Comparison of ENCODE assay signal across 8 cellular contexts in the genomic region with DNA sequence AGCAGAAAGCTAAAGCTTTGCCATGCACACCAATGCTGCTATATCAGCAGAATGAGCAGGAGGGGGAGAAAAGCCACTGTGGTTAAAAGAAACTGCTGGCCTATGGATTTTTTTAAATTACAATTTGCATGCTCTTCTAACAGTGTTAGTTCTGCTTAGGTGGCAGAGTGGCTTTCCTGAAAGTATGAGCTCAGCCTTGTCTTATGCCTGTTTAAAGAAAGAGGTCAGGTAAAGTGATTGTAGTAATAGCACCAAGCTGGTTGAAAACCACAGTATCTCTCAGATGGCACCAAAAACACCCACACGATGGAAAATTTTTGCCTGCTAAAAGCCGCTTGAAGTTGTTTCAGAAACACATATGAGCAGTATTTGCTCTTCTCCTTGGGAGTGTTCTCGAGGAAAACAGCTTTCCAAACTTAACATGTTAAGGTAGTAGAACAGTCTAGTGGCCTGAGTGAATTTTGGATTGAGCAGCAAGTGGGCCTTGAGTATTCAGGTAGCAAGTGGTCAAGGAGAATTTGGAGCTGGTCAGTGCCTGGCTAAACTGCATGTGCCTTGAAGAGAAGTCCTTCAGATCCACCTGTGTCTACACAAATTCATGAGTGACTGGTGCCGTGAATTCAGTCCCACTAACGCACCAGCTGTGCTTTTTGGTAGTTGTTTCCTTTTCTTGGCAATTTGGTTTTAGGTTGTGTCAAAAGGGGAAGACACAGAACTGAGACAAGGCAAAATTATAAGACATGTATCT. TPM values are rescaled to one million over a fixed set of nuclear protein-coding genes. Genes with fewer than 3 reads are reported as not detected.
DNase-seq lines count a peak whose midpoint lies in the region; ATAC-seq, FAIRE-seq and TF ChIP-seq lines count a peak whose summit lies in the region.

No MANE protein-coding gene starts in this region.

- CTCF ChIA-PET in H1 (lab: Charles Lee; ENCODE audit: partially characterized antibody), result interaction anchor here (0.7 to 1.6 kb wide), 2 partner anchors 9 to 49 kb away, joined by 3 to 9 read pairs; no protein-coding TSS in a partner anchor

- H2BK12ac ChIP-seq in H1 (ENCODE audit: low read depth, low read length), result no peak overlapping the region

- H3K36me3 Mint-ChIP-seq in GM23338 (ENCODE audit: low read depth), result no peaks in the 10 kb centered on the region

- H3K27me3 ChIP-seq in GM23338 (ENCODE audit: insufficient read depth) (no peaks in the 10 kb centered on the region), OCI-LY3 (ENCODE audit: low read depth, low read length) (no peaks in the 10 kb centered on the region), H1 (replicated peaks in 1 of 4; ENCODE audit: control insufficient read depth in 3 of 4, extremely low read depth in 1 of 4, insufficient read depth in 3 of 4, low read length in 3 of 4) (no peaks in the 10 kb centered on the region)

- H3K9ac ChIP-seq in OCI-LY3 (ENCODE audit: low read length) (peak overlapping the region; percentile 73), H1 (replicated peaks in 1 of 4; ENCODE audit: extremely low read depth in 1 of 4, low read depth in 3 of 4, low read length in 3 of 4) (no peak overlapping the region)

- WGBS in H1 (ENCODE audit: extremely low coverage in 1 of 2, insufficient coverage in 1 of 2, insufficient read length in 1 of 2, insufficient replicate concordance in 2 of 2, low coverage in 1 of 2, low lambda C conversion rate in 2 of 2, missing lambda C conversion rate in 1 of 2), 2 experiments, result 89% methylated on average over 5 of the region's 5 CpGs; no CpG with 5 or more reads in 1 of the 2 experiments

- no peak for TF ChIP-seq EP300 in H1 (IDR thresholded peaks at IDR 0.05; ENCODE audit: borderline replicate concordance in 1 of 2, low read depth in 2 of 2, low read length in 2 of 2)

- no peak overlapping the region for H3K23ac ChIP-seq in H1 (ENCODE audit: insufficient read length)

- H3K4me3 ChIP-seq in GM23338 (no peak overlapping the region), OCI-LY3 (ENCODE audit: low read length) (peak overlapping the region; percentile 65), H1 (ENCODE audit: extremely low read depth in 1 of 4, insufficient read depth in 2 of 4, low read depth in 3 of 4, low read length in 4 of 4) (no peak overlapping the region)

- no peak overlapping the region for H2BK120ac ChIP-seq in H1 (replicated peaks; ENCODE audit: low read depth, low read length)

- H3K56ac ChIP-seq in H1 (replicated peaks; ENCODE audit: insufficient read length, low read depth, low read length), result no peak overlapping the region

- H2AK5ac ChIP-seq in H1 (ENCODE audit: low read depth, low read length), result no peak overlapping the region

- H2BK15ac ChIP-seq in H1 (ENCODE audit: low read length), result no peak overlapping the region

- no peak overlapping the region for H3K4ac ChIP-seq in H1 (replicated peaks; ENCODE audit: insufficient read length, low read depth, low read length)

- no peaks in the 10 kb centered on the region for H3K23me2 ChIP-seq in H1 (ENCODE audit: low read depth, low read length)

- peaks cover 4% of the 10 kb centered on the region; the same call in 1 of the 2 replicates for H3K9me3 ChIP-seq in OCI-LY3 (ENCODE audit: insufficient read depth, low read length)
- no peaks in the 10 kb centered on the region for H3K9me3 ChIP-seq in H1 (ENCODE audit: insufficient read depth in 2 of 2, low read depth in 1 of 2, low read length in 1 of 2)

- DNase-seq in GM23338 (ENCODE audit: low spot score), result no peak
- no peak for DNase-seq in H1 (ENCODE audit: low read depth in 1 of 2, low spot score in 2 of 2)
- DNase-seq in SHP77 (lab: John Stamatoyannopoulos, UW), result no peak
- DNase-seq in HK-2 (ENCODE audit: unreplicated experiment), result no peak
- DNase-seq in HTR-8/SVneo (ENCODE audit: insufficient read length, low spot score), result no peak

- no peaks in the 10 kb centered on the region for H3K4me1 ChIP-seq in GM23338 (ENCODE audit: insufficient read depth)
- peaks cover 33% of the 10 kb centered on the region for H3K4me1 ChIP-seq in OCI-LY3 (ENCODE audit: low read length)
- no peaks in the 10 kb centered on the region for H3K4me1 ChIP-seq in H1 (replicated peaks in 1 of 4; ENCODE audit: control insufficient read depth in 3 of 4, insufficient read depth in 4 of 4, low read length in 3 of 4)

- H4K20me1 ChIP-seq in GM23338 (replicated peaks; ENCODE audit: insufficient read depth), result no peaks in the 10 kb centered on the region
- H4K20me1 ChIP-seq in OCI-LY3 (ENCODE audit: insufficient read depth, low read length), result no peaks in the 10 kb centered on the region
- no peaks in the 10 kb centered on the region for H4K20me1 ChIP-seq in H1 (replicated peaks in 1 of 2; ENCODE audit: control insufficient read depth in 1 of 2, insufficient read depth in 2 of 2, low read length in 2 of 2)

- no peak overlapping the region for H3K14ac ChIP-seq in H1 (ENCODE audit: insufficient read length)

- H3K79me1 ChIP-seq in H1 (ENCODE audit: low read depth, low read length), result no peaks in the 10 kb centered on the region

- peaks cover 4% of the 10 kb centered on the region for H3K27me3 Mint-ChIP-seq in GM23338 (ENCODE audit: insufficient read depth, low read depth, poor library complexity)

- H3K36me3 ChIP-seq in GM23338 (ENCODE audit: insufficient read depth) (no peaks in the 10 kb centered on the region), OCI-LY3 (replicated peaks; ENCODE audit: low read depth, low read length) (no peaks in the 10 kb centered on the region), H1 (ENCODE audit: control insufficient read depth in 2 of 4, insufficient read depth in 4 of 4, low read length in 3 of 4) (no peaks in the 10 kb centered on the region)

- H3K27ac ChIP-seq in GM23338 (ENCODE audit: low read depth), result no peak overlapping the region
- H3K27ac ChIP-seq in OCI-LY3 (ENCODE audit: low read length), result peak overlapping the region; percentile 88
- H3K27ac ChIP-seq in H1 (ENCODE audit: low read depth, low read length), result no peak overlapping the region

- H4K8ac ChIP-seq in H1 (ENCODE audit: extremely low read depth, insufficient read depth, low read length), result no peak overlapping the region

- H4K5ac ChIP-seq in H1 (ENCODE audit: insufficient read length, low read depth, low read length), result no peak overlapping the region

- TF ChIP-seq RAD21 in H1 (IDR thresholded peaks at IDR 0.05 in 1 of 2, conservative IDR thresholded peaks at IDR 0.05 in 1 of 2; ENCODE audit: low read depth in 2 of 2, low read length in 2 of 2), result no peak

- no peaks in the 10 kb centered on the region; the same call in 2 of the 3 replicates for H3K4me1 Mint-ChIP-seq in GM23338

- no peak overlapping the region for H3K27ac Mint-ChIP-seq in GM23338

- no peak for TF ChIP-seq POLR2A in H1 (IDR thresholded peaks at IDR 0.05; ENCODE audit: control extremely low read depth in 1 of 2, low read depth in 2 of 2, low read length in 2 of 2)

- H2AFZ ChIP-seq in GM23338 (peak overlapping the region; percentile 75; the same call in 1 of the 2 replicates), OCI-LY3 (ENCODE audit: low read depth, low read length) (peak overlapping the region; percentile 62; the same call in 1 of the 2 replicates), H1 (ENCODE audit: low read length) (0 out of 2 replicates have a peak overlapping the region, but pooled peaks have one; percentile 9)

- no peak for TF ChIP-seq CTCF in GM23338 (conservative IDR thresholded peaks at IDR 0.05; ENCODE audit: low read depth in 2 of 2)
- peak; percentile 44 for TF ChIP-seq CTCF in OCI-LY3 (IDR thresholded peaks at IDR 0.05; ENCODE audit: low read depth, low read length)
- TF ChIP-seq CTCF in H1 (IDR thresholded peaks at IDR 0.05; ENCODE audit: control extremely low read depth in 1 of 3, insufficient read depth in 1 of 3, low read depth in 1 of 3, low read length in 3 of 3), result no peak

- no peaks in the 10 kb centered on the region for H3K9me3 Mint-ChIP-seq in GM23338

- no peak overlapping the region for H2BK20ac ChIP-seq in H1 (ENCODE audit: low read length)

- H3K9me2 ChIP-seq in GM23338 (ENCODE audit: insufficient read depth), result no peaks in the 10 kb centered on the region

- no peak overlapping the region for H3K4me2 ChIP-seq in GM23338
- peak overlapping the region; percentile 93 for H3K4me2 ChIP-seq in OCI-LY3 (ENCODE audit: low read length)
- H3K4me2 ChIP-seq in H1 (ENCODE audit: insufficient read depth in 1 of 2, low read depth in 2 of 2, low read length in 2 of 2), result no peak overlapping the region

- ATAC-seq in GM18508 (IDR thresholded peaks at IDR 0.05; ENCODE audit: insufficient read depth, unreplicated experiment), result peak; percentile 81
- ATAC-seq in GM23338, result no peak
- ATAC-seq in esophagus mucosa, result no peak

- H3K18ac ChIP-seq in H1 (ENCODE audit: extremely low read depth, low read length), result no peak overlapping the region

- H3K79me2 ChIP-seq in GM23338 (replicated peaks; ENCODE audit: insufficient read depth) (no peaks in the 10 kb centered on the region), OCI-LY3 (ENCODE audit: low read length) (no peaks in the 10 kb centered on the region), H1 (ENCODE audit: control insufficient read depth in 1 of 2, insufficient read depth in 2 of 2, low read length in 2 of 2) (no peaks in the 10 kb centered on the region)

- POLR2A ChIA-PET in H1 (lab: Charles Lee; ENCODE audit: partially characterized antibody), result interaction anchor here (0.9 kb wide), 1 partner anchor 27 kb away, joined by 5 read pairs; no protein-coding TSS in a partner anchor

- FAIRE-seq in H1 (lab: Jason Lieb, UNC) (no peak), HTR-8/SVneo (lab: Jason Lieb, UNC) (no peak)

- H4K91ac ChIP-seq in H1 (replicated peaks; ENCODE audit: insufficient read length, low read length), result no peak overlapping the region

- no peak overlapping the region for H3K4me3 Mint-ChIP-seq in GM23338

- no peak overlapping the region for H2BK5ac ChIP-seq in H1 (ENCODE audit: low read depth, low read length)

- no peaks in the 10 kb centered on the region for H3F3A ChIP-seq in GM23338 (replicated peaks; ENCODE audit: low read depth)

RNA-seq across cellular contexts. Expression of gene NDUFV2, which starts 19.6 kb away (rescaled TPM):
- 157 and 169 TPM in 2 replicates for total RNA-seq in GM23338 (2014; rRNA removed; shearing (Covaris generic))
- polyA plus RNA-seq in GM23338 (2016; fragmentation: Nextera tagmentation; extraction: Ambion mirVana) (535 and 577 TPM in 2 replicates), H1 (2011; rRNA removed) (52.2 and 90.8 TPM in 2 replicates)
- total RNA-seq in H1 (2021; fragmentation: NEBNext Ultra II Directional; extraction: Animal tissue kit (Norgen Biotek cat#: 25700)), result 191 and 196 TPM in 2 replicates
- polyA plus RNA-seq in H1 (2011; cell fraction: cytosol; rRNA removed), result 107 TPM
- 44.6 TPM for polyA plus RNA-seq in H1 (2011; cell fraction: nucleus; rRNA removed)
- 137 to 244 TPM (median 153 TPM) in 4 replicates for polyA plus RNA-seq in H1 (2012, experiment 1 of 2)
- 64.0 TPM for polyA plus RNA-seq in H1 (2012, experiment 2 of 2)
- 221 TPM for polyA plus RNA-seq in H1 (2013, experiment 1 of 2)
- polyA plus RNA-seq in H1 (2013, experiment 2 of 2), result 225 TPM
- polyA minus RNA-seq in H1 (2011; rRNA and poly(A)+ RNA removed), result 51.1 and 59.6 TPM in 2 replicates
- polyA minus RNA-seq in H1 (2011; cell fraction: cytosol; rRNA and poly(A)+ RNA removed), result 30.6 TPM
- 114 TPM for polyA minus RNA-seq in H1 (2011; cell fraction: nucleus; rRNA and poly(A)+ RNA removed)
- total RNA-seq in esophagus mucosa, result 156 TPM

RNA-seq across cellular contexts. Expression of gene ANKRD12, which starts 53.6 kb away (rescaled TPM):
- 17.2 and 23.9 TPM in 2 replicates for total RNA-seq in GM23338 (2014; rRNA removed; shearing (Covaris generic))
- polyA plus RNA-seq in GM23338 (2016; fragmentation: Nextera tagmentation; extraction: Ambion mirVana) (57.9 and 92.4 TPM in 2 replicates), H1 (2011; rRNA removed) (1.4 and 2.6 TPM in 2 replicates)
- 37.9 and 40.9 TPM in 2 replicates for total RNA-seq in H1 (2021; fragmentation: NEBNext Ultra II Directional; extraction: Animal tissue kit (Norgen Biotek cat#: 25700))
- polyA plus RNA-seq in H1 (2011; cell fraction: cytosol; rRNA removed), result 3.1 TPM
- 9.2 TPM for polyA plus RNA-seq in H1 (2011; cell fraction: nucleus; rRNA removed)
- polyA plus RNA-seq in H1 (2012, experiment 1 of 2), result 18.2 to 38.9 TPM (median 21.3 TPM) in 4 replicates
- 0.63 TPM for polyA plus RNA-seq in H1 (2012, experiment 2 of 2)
- 94.4 TPM for polyA plus RNA-seq in H1 (2013, experiment 1 of 2)
- 76.3 TPM for polyA plus RNA-seq in H1 (2013, experiment 2 of 2)
- 24.3 and 43.6 TPM in 2 replicates for polyA minus RNA-seq in H1 (2011; rRNA and poly(A)+ RNA removed)
- 33.2 TPM for polyA minus RNA-seq in H1 (2011; cell fraction: cytosol; rRNA and poly(A)+ RNA removed)
- polyA minus RNA-seq in H1 (2011; cell fraction: nucleus; rRNA and poly(A)+ RNA removed), result 97.3 TPM
- total RNA-seq in esophagus mucosa, result 30.8 TPM

Comparison
In these comparisons a context has a peak if more than half of its experiments do, and no peak if none do; other contexts are left out.
1. H2AFZ ChIP-seq: peak in every context shown above with its lines; median percentile 75 in GM23338; 62 in OCI-LY3; 9 in H1.